32 cellular contexts compared by ENCODE assay signal in the genomic region with DNA sequence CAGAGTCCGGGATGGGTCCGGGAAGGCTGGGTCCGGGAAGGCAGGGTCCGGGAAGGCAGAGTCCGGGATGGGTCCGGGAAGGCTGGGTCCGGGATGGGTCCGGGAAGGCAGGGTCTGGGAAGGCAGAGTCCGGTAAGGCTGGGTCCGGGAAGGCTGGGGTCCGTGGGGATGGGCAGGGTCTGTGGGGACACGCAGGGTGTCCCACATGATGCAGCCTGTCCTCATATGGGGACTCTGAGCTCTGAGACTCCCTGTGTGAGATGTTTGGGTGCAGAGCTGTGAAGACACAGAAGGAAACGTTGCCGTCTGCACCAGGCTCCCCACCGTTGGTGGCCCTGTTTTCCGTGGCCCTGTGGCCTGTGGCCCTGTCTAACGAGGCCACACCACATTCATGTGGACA. TPM values are rescaled to one million over a fixed set of nuclear protein-coding genes. Genes with fewer than 3 reads are reported as not detected.
"Had no signal": no experiment of that assay in that cellular context is flagged by ENCODE, and none has a peak within 500 bp of the region (broad histone marks: within the 10 kb centered on the region; RNA-seq: fewer than 3 reads in every experiment).

No MANE protein-coding gene starts in this region.

- ATAC-seq: esophagus mucosa; foreskin keratinocyte; gastroesophageal sphincter; heart right ventricle; left cardiac atrium; left lung; mucosa of descending colon; natural killer cell treated with Interleukin-12 subunit alpha and Interleukin-12 subunit beta and Interleukin-15 and Interleukin-18, amount 100 ng/mL, for 72 hours; right lobe of liver; stimulated activated effector memory CD8-positive, alpha-beta T cell treated with anti-CD3 and anti-CD28 coated beads, Interleukin-12 subunit alpha, Interleukin-12 subunit beta, amount 100 ng/mL, for 72 hours; upper lobe of right lung had no signal

- H3K9me3 ChIP-seq: gastroesophageal sphincter, heart right ventricle, left lung, mucosa of descending colon, right lobe of liver, suprapubic skin, transverse colon, upper lobe of right lung, uterus had no signal

- H3K27ac ChIP-seq: foreskin keratinocyte, gastroesophageal sphincter, heart right ventricle, left lung, parathyroid adenoma, right lobe of liver, suprapubic skin, transverse colon, upper lobe of right lung, uterus had no signal

- H3K4me3 ChIP-seq: gastroesophageal sphincter, heart right ventricle, left lung, mucosa of descending colon, right lobe of liver, suprapubic skin, transverse colon, upper lobe of right lung, uterus had no signal

- H3K9ac ChIP-seq: parathyroid adenoma had no signal

- H3K4me3 Mint-ChIP-seq: mesothelial cell of epicardium; natural killer cell treated with Interleukin-12 subunit alpha and Interleukin-12 subunit beta and Interleukin-15 and Interleukin-18, amount 100 ng/mL, for 72 hours; neural crest cell; stimulated activated effector memory CD8-positive, alpha-beta T cell treated with anti-CD3 and anti-CD28 coated beads, Interleukin-12 subunit alpha, Interleukin-12 subunit beta, amount 100 ng/mL, for 72 hours; stimulated activated naive CD8-positive, alpha-beta T cell treated with anti-CD3 and anti-CD28 coated beads, Interleukin-15, Interleukin-2, amounts not matched to agents 100 ng/mL and 50 ng/mL, for 24 hours had no signal

- H3K4me1 Mint-ChIP-seq: mesothelial cell of epicardium; naive B cell; stimulated activated effector memory CD8-positive, alpha-beta T cell treated with anti-CD3 and anti-CD28 coated beads, Interleukin-12 subunit alpha, Interleukin-12 subunit beta, amount 100 ng/mL, for 72 hours had no signal

- DNase-seq: cortex of kidney; effector CD4-positive, alpha-beta T cell; foreskin keratinocyte; heart right ventricle; hippocampal formation; left cardiac atrium; mesenchymal stem cell; mucosa of descending colon; naive B cell; right lobe of liver; small intestine; stimulated activated CD4-positive, alpha-beta T cell treated with anti-CD3 and anti-CD28 coated beads, Interleukin-1b, Interleukin-23, amount 100 ng/mL, for 48 hours; stimulated activated CD4-positive, alpha-beta T cell treated with anti-CD3 and anti-CD28 coated beads, Interleukin-4, amount 100 ng/mL, for 24 hours; transverse colon; upper lobe of right lung; uterus had no signal

- H3K9me3 Mint-ChIP-seq: mesothelial cell of epicardium; naive B cell; natural killer cell treated with Interleukin-12 subunit alpha and Interleukin-12 subunit beta and Interleukin-15 and Interleukin-18, amount 100 ng/mL, for 72 hours; neural crest cell; stimulated activated effector memory CD8-positive, alpha-beta T cell treated with anti-CD3 and anti-CD28 coated beads, Interleukin-12 subunit alpha, Interleukin-12 subunit beta, amount 100 ng/mL, for 72 hours; stimulated activated naive CD8-positive, alpha-beta T cell treated with anti-CD3 and anti-CD28 coated beads, Interleukin-15, Interleukin-2, amounts not matched to agents 100 ng/mL and 50 ng/mL, for 24 hours had no signal

- H3K27me3 ChIP-seq: foreskin keratinocyte, uterus had no signal

- H3K4me1 ChIP-seq: foreskin keratinocyte, gastroesophageal sphincter, heart right ventricle, left lung, parathyroid adenoma, right lobe of liver, suprapubic skin, transverse colon, upper lobe of right lung, uterus had no signal

- H3K36me3 ChIP-seq: gastroesophageal sphincter, heart right ventricle, left lung, right lobe of liver, suprapubic skin, transverse colon, upper lobe of right lung, uterus had no signal

- H3K27me3 Mint-ChIP-seq: stimulated activated naive CD8-positive, alpha-beta T cell treated with anti-CD3 and anti-CD28 coated beads, Interleukin-15, Interleukin-2, amounts not matched to agents 100 ng/mL and 50 ng/mL, for 24 hours had no signal

- H3K27ac Mint-ChIP-seq: mesothelial cell of epicardium; naive B cell; natural killer cell treated with Interleukin-12 subunit alpha and Interleukin-12 subunit beta and Interleukin-15 and Interleukin-18, amount 100 ng/mL, for 72 hours; progenitor cell of endocrine pancreas; stimulated activated effector memory CD8-positive, alpha-beta T cell treated with anti-CD3 and anti-CD28 coated beads, Interleukin-12 subunit alpha, Interleukin-12 subunit beta, amount 100 ng/mL, for 72 hours; stimulated activated naive CD8-positive, alpha-beta T cell treated with anti-CD3 and anti-CD28 coated beads, Interleukin-15, Interleukin-2, amounts not matched to agents 100 ng/mL and 50 ng/mL, for 24 hours had no signal

- H2AFZ ChIP-seq: parathyroid adenoma had no signal

- H3K36me3 Mint-ChIP-seq: mesothelial cell of epicardium; naive B cell; natural killer cell treated with Interleukin-12 subunit alpha and Interleukin-12 subunit beta and Interleukin-15 and Interleukin-18, amount 100 ng/mL, for 72 hours; stimulated activated effector memory CD8-positive, alpha-beta T cell treated with anti-CD3 and anti-CD28 coated beads, Interleukin-12 subunit alpha, Interleukin-12 subunit beta, amount 100 ng/mL, for 72 hours had no signal

RNA-seq across cellular contexts. Expression of gene ADGRA1, which starts 45.7 kb away (rescaled TPM):
- total RNA-seq: dermis microvascular lymphatic vessel endothelial cell; esophagus mucosa; fibroblast of lung; foreskin keratinocyte; kidney epithelial cell; lower leg skin; mesothelial cell of epicardium; natural killer cell treated with Interleukin-12 subunit alpha and Interleukin-12 subunit beta and Interleukin-15 and Interleukin-18, amount 100 ng/mL, for 72 hours; osteoblast; suprapubic skin; upper lobe of right lung had no signal
- polyA plus RNA-seq: fibroblast of lung, foreskin keratinocyte had no signal
